ENCODE assay signal across 26 cellular contexts in the genomic region with DNA sequence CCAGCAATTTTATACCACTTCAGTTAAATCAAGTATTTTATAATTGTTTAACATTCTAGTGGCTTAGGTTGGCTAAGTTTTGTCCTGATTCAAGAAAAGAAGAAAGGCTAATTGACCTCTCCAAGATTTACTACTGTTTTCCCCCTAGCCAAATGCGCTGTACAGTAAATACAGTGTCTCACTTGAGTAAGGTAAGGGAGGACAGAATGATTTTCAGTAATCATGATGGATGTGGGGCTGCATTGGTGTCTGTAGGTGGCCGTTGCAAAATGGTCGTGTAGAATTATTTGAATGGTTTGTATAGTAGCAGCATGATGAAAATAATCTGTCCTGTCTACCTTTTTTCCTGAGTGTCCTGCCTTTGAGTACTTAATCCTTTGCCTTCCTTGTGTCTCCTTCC. TPM values are rescaled to one million over a fixed set of nuclear protein-coding genes. Genes with fewer than 3 reads are reported as not detected.
"Had no signal": no experiment of that assay in that cellular context is flagged by ENCODE, and none has a peak within 500 bp of the region (broad histone marks: within the 10 kb centered on the region; RNA-seq: fewer than 3 reads in every experiment).

No MANE protein-coding gene starts in this region.

- H3K27me3 ChIP-seq: right lobe of liver had no signal

- H3K27ac Mint-ChIP-seq: activated B cell treated with CpG ODN at 0.5 μM for 24 hours; activated CD4-positive, alpha-beta T cell treated with anti-CD3 and anti-CD28 coated beads for 36 hours; activated naive CD8-positive, alpha-beta T cell; activated T-helper 2 cell treated with anti-CD3 and anti-CD28 coated beads, Interferon-gamma antibody, Interleukin-2, Interleukin-4, amounts not matched to agents 10 μg/mL and 5 μg/mL and 100 μg/mL, durations not matched to agents 14 hours and 24 hours and 36 hours; natural killer cell treated with Interleukin-12 subunit alpha and Interleukin-12 subunit beta and Interleukin-15 and Interleukin-18, amount 100 ng/mL, for 72 hours; stimulated activated memory B cell treated with anti-CD40 and anti-IgM and Interleukin-4, amounts not matched to agents 10 μg/mL and 1 μg/mL and 100 μg/mL, for 72 hours; T-helper 1 cell treated with Interleukin-12 subunit alpha and Interleukin-12 subunit beta and Interleukin-4 antibody, amounts not matched to agents 30 μg/mL and 1 μg/mL, for 36 hours had no signal

- ATAC-seq: activated CD4-positive, alpha-beta T cell treated with anti-CD3 and anti-CD28 coated beads for 36 hours; activated T-cell treated with anti-CD3 and anti-CD28 coated beads, Interleukin-2, amount 50 U/mL, for 4 hours; natural killer cell treated with Interleukin-12 subunit alpha and Interleukin-12 subunit beta and Interleukin-15 and Interleukin-18, amount 100 ng/mL, for 72 hours; right lobe of liver; stimulated activated memory B cell treated with anti-CD40 and anti-IgM and Interleukin-4, amounts not matched to agents 10 μg/mL and 1 μg/mL and 100 μg/mL, for 72 hours had no signal

- H3K9me3 Mint-ChIP-seq: activated B cell treated with CpG ODN at 0.5 μM for 24 hours; activated T-cell treated with anti-CD3 and anti-CD28 coated beads, Interleukin-2, amount 50 U/mL, for 4 hours; activated T-helper 2 cell treated with anti-CD3 and anti-CD28 coated beads, Interferon-gamma antibody, Interleukin-2, Interleukin-4, amounts not matched to agents 10 μg/mL and 5 μg/mL and 100 μg/mL, durations not matched to agents 14 hours and 24 hours and 36 hours; natural killer cell treated with Interleukin-12 subunit alpha and Interleukin-12 subunit beta and Interleukin-15 and Interleukin-18, amount 100 ng/mL, for 72 hours; stimulated activated memory B cell treated with anti-CD40 and anti-IgM and Interleukin-4, amounts not matched to agents 10 μg/mL and 1 μg/mL and 100 μg/mL, for 72 hours; T-helper 1 cell treated with Interleukin-12 subunit alpha and Interleukin-12 subunit beta and Interleukin-4 antibody, amounts not matched to agents 30 μg/mL and 1 μg/mL, for 36 hours had no signal

- H3K36me3 ChIP-seq: adrenal gland, left ventricle myocardium inferior, right lobe of liver, stomach, suprapubic skin, tibial nerve had no signal

- H3K9me3 ChIP-seq: adrenal gland, left ventricle myocardium inferior, right lobe of liver, stomach, suprapubic skin, tibial nerve had no signal

- H3K36me3 Mint-ChIP-seq: activated naive CD8-positive, alpha-beta T cell; natural killer cell treated with Interleukin-12 subunit alpha and Interleukin-12 subunit beta and Interleukin-15 and Interleukin-18, amount 100 ng/mL, for 72 hours; stimulated activated memory B cell treated with anti-CD40 and anti-IgM and Interleukin-4, amounts not matched to agents 10 μg/mL and 1 μg/mL and 100 μg/mL, for 72 hours had no signal

- H3K4me3 Mint-ChIP-seq: activated B cell treated with CpG ODN at 0.5 μM for 24 hours; activated CD4-positive, alpha-beta T cell treated with anti-CD3 and anti-CD28 coated beads for 36 hours; activated naive CD8-positive, alpha-beta T cell; activated T-cell treated with anti-CD3 and anti-CD28 coated beads, Interleukin-2, amount 50 U/mL, for 4 hours; natural killer cell treated with Interleukin-12 subunit alpha and Interleukin-12 subunit beta and Interleukin-15 and Interleukin-18, amount 100 ng/mL, for 72 hours; stimulated activated memory B cell treated with anti-CD40 and anti-IgM and Interleukin-4, amounts not matched to agents 10 μg/mL and 1 μg/mL and 100 μg/mL, for 72 hours; T-helper 1 cell treated with Interleukin-12 subunit alpha and Interleukin-12 subunit beta and Interleukin-4 antibody, amounts not matched to agents 30 μg/mL and 1 μg/mL, for 36 hours had no signal

- DNase-seq: activated B cell treated with CpG ODN at 0.5 μM for 24 hours; activated CD4-positive, alpha-beta T cell treated with anti-CD3 and anti-CD28 coated beads for 36 hours; activated CD4-positive, alpha-beta T cell treated with anti-CD3 and anti-CD28 coated beads, Interleukin-2, amount 50 U/mL, for 4 hours; activated CD8-positive, alpha-beta memory T cell treated with anti-CD3 and anti-CD28 coated beads for 24 hours; activated CD8-positive, alpha-beta memory T cell treated with anti-CD3 and anti-CD28 coated beads, Interleukin-2, amount 50 U/mL, for 48 hours; activated naive CD4-positive, alpha-beta T cell; activated T-cell treated with anti-CD3 and anti-CD28 coated beads, Interleukin-2, amount 50 U/mL, for 4 hours; adrenal gland; erythroblast; foreskin fibroblast; kidney glomerular epithelial cell; left ventricle myocardium inferior; midbrain; occipital lobe; right lobe of liver; small intestine; stomach; T1000 had no signal

- H3K27ac ChIP-seq: adrenal gland, left ventricle myocardium inferior, right lobe of liver, stomach, suprapubic skin, tibial nerve had no signal

- H3K4me3 ChIP-seq: adrenal gland, left ventricle myocardium inferior, right lobe of liver, stomach, suprapubic skin, tibial nerve had no signal

RNA-seq across cellular contexts. Expression of a gene that starts 4.6 kb away (rescaled TPM):
- total RNA-seq: activated T-helper 2 cell treated with anti-CD3 and anti-CD28 coated beads, Interferon-gamma antibody, Interleukin-2, Interleukin-4, amounts not matched to agents 10 μg/mL and 5 μg/mL and 100 μg/mL, durations not matched to agents 14 hours and 24 hours and 36 hours; bronchial epithelial cell; natural killer cell treated with Interleukin-12 subunit alpha and Interleukin-12 subunit beta and Interleukin-15 and Interleukin-18, amount 100 ng/mL, for 72 hours had no signal
